ENCODE assay signal across 3 cellular contexts in the genomic region with DNA sequence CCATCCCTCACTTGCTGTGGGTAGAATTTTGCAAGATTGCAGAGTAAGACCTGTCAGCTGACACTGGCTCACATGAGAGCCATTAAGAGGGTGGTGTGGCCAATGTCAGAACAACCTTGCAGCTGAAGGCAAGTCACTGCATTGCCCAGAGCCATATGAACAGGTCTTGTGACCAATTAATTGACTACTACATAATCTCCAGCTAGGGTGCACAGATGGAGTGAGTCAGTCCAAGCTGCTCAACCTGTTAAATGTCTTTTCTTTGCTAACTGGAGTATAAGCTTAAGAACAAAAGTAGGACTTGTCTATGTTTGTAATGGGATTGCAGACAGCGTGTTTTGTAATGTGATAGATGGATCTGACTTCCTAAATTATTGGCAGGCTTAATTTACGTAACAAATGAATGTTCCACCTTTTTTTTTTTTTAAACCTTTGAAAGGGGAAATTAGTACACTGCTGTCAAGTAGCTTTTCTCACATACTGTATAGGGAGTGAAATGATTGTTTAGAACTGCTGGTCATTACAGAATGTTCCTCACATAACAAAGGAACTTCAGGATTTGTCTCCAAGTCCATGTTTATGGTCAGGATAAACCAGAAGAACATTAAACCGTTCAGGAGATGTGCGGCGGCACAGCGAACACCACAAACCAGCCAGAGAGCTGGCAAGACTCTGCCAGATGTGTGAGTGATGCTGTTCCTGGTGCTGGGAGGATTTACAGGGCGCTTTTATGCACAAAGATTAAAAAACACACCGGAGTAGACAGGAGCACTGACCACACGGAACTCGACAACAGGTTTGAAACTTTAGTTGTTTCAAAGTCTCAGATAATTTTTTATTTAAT.
TF ChIP-seq lines count a peak whose summit lies in the region.

No MANE protein-coding gene starts in this region.

TF ChIP-seq in liver, 16 proteins besides CTCF, POLR2A, EP300 and RAD21:
- TF ChIP-seq, protein P1, sequence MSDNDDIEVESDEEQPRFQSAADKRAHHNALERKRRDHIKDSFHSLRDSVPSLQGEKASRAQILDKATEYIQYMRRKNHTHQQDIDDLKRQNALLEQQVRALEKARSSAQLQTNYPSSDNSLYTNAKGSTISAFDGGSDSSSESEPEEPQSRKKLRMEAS (IDR thresholded peaks at IDR 0.05): no peak
- TF ChIP-seq TAF1 (conservative IDR thresholded peaks at IDR 0.05): no peak
- no peak for TF ChIP-seq NR2F2 (IDR thresholded peaks at IDR 0.05)
- no peak for TF ChIP-seq HNF4A (conservative IDR thresholded peaks at IDR 0.05)
- no peak for TF ChIP-seq JUND (IDR thresholded peaks at IDR 0.05)
TF ChIP-seq in liver: peak in this region for 0.

TF ChIP-seq in HepG2, 621 proteins besides CTCF, POLR2A, EP300 and RAD21:
- TF ChIP-seq SNAPC5 (CRISPR knock-in tag; IDR thresholded peaks at IDR 0.05; ENCODE audit: borderline replicate concordance) (no peak), ZNF251 (CRISPR knock-in tag; IDR thresholded peaks at IDR 0.05) (no peak), PHF5A (CRISPR knock-in tag; IDR thresholded peaks at IDR 0.05; ENCODE audit: low read depth, unreplicated experiment) (no peak)
- TF ChIP-seq, protein P2, sequence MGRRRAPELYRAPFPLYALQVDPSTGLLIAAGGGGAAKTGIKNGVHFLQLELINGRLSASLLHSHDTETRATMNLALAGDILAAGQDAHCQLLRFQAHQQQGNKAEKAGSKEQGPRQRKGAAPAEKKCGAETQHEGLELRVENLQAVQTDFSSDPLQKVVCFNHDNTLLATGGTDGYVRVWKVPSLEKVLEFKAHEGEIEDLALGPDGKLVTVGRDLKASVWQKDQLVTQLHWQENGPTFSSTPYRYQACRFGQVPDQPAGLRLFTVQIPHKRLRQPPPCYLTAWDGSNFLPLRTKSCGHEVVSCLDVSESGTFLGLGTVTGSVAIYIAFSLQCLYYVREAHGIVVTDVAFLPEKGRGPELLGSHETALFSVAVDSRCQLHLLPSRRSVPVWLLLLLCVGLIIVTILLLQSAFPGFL (CRISPR knock-in tag; IDR thresholded peaks at IDR 0.05): no peak

TF ChIP-seq in WTC11, 78 proteins besides CTCF, POLR2A, EP300 and RAD21:
- TF ChIP-seq E2F4 (CRISPR knock-in tag; IDR thresholded peaks at IDR 0.05; ENCODE audit: borderline replicate concordance, low read depth) (no peak), SMAD4 (CRISPR knock-in tag; IDR thresholded peaks at IDR 0.05) (no peak), USF2 (CRISPR knock-in tag; IDR thresholded peaks at IDR 0.05) (peak; percentile 39; the same call in 1 of the 2 replicates), SMAD3 (CRISPR knock-in tag; IDR thresholded peaks at IDR 0.05; ENCODE audit: borderline replicate concordance) (no peak), ARID4B (CRISPR knock-in tag; IDR thresholded peaks at IDR 0.05; ENCODE audit: borderline replicate concordance) (no peak), IRF2 (CRISPR knock-in tag; IDR thresholded peaks at IDR 0.05; ENCODE audit: borderline replicate concordance, low read depth) (no peak), NFE2L1 (CRISPR knock-in tag; IDR thresholded peaks at IDR 0.05) (no peak), TCF7 (CRISPR knock-in tag; IDR thresholded peaks at IDR 0.05; ENCODE audit: low read depth) (no peak), ZNF671 (CRISPR knock-in tag; IDR thresholded peaks at IDR 0.05) (no peak), USF1 (CRISPR knock-in tag; IDR thresholded peaks at IDR 0.05) (peak; percentile 48; the same call in 1 of the 2 replicates), ZBTB43 (CRISPR knock-in tag; IDR thresholded peaks at IDR 0.05) (no peak), ZNF396 (CRISPR knock-in tag; IDR thresholded peaks at IDR 0.05; ENCODE audit: borderline replicate concordance) (no peak)
- TF ChIP-seq, protein P3, sequence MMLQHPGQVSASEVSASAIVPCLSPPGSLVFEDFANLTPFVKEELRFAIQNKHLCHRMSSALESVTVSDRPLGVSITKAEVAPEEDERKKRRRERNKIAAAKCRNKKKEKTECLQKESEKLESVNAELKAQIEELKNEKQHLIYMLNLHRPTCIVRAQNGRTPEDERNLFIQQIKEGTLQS (CRISPR knock-in tag; conservative IDR thresholded peaks at IDR 0.05): no peak
- TF ChIP-seq, protein P4, sequence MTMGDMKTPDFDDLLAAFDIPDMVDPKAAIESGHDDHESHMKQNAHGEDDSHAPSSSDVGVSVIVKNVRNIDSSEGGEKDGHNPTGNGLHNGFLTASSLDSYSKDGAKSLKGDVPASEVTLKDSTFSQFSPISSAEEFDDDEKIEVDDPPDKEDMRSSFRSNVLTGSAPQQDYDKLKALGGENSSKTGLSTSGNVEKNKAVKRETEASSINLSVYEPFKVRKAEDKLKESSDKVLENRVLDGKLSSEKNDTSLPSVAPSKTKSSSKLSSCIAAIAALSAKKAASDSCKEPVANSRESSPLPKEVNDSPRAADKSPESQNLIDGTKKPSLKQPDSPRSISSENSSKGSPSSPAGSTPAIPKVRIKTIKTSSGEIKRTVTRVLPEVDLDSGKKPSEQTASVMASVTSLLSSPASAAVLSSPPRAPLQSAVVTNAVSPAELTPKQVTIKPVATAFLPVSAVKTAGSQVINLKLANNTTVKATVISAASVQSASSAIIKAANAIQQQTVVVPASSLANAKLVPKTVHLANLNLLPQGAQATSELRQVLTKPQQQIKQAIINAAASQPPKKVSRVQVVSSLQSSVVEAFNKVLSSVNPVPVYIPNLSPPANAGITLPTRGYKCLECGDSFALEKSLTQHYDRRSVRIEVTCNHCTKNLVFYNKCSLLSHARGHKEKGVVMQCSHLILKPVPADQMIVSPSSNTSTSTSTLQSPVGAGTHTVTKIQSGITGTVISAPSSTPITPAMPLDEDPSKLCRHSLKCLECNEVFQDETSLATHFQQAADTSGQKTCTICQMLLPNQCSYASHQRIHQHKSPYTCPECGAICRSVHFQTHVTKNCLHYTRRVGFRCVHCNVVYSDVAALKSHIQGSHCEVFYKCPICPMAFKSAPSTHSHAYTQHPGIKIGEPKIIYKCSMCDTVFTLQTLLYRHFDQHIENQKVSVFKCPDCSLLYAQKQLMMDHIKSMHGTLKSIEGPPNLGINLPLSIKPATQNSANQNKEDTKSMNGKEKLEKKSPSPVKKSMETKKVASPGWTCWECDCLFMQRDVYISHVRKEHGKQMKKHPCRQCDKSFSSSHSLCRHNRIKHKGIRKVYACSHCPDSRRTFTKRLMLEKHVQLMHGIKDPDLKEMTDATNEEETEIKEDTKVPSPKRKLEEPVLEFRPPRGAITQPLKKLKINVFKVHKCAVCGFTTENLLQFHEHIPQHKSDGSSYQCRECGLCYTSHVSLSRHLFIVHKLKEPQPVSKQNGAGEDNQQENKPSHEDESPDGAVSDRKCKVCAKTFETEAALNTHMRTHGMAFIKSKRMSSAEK (CRISPR knock-in tag; IDR thresholded peaks at IDR 0.05; ENCODE audit: borderline replicate concordance): no peak
- TF ChIP-seq, protein P5, sequence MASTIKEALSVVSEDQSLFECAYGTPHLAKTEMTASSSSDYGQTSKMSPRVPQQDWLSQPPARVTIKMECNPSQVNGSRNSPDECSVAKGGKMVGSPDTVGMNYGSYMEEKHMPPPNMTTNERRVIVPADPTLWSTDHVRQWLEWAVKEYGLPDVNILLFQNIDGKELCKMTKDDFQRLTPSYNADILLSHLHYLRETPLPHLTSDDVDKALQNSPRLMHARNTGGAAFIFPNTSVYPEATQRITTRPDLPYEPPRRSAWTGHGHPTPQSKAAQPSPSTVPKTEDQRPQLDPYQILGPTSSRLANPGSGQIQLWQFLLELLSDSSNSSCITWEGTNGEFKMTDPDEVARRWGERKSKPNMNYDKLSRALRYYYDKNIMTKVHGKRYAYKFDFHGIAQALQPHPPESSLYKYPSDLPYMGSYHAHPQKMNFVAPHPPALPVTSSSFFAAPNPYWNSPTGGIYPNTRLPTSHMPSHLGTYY (CRISPR knock-in tag; IDR thresholded peaks at IDR 0.05): no peak
- TF ChIP-seq, protein P6, sequence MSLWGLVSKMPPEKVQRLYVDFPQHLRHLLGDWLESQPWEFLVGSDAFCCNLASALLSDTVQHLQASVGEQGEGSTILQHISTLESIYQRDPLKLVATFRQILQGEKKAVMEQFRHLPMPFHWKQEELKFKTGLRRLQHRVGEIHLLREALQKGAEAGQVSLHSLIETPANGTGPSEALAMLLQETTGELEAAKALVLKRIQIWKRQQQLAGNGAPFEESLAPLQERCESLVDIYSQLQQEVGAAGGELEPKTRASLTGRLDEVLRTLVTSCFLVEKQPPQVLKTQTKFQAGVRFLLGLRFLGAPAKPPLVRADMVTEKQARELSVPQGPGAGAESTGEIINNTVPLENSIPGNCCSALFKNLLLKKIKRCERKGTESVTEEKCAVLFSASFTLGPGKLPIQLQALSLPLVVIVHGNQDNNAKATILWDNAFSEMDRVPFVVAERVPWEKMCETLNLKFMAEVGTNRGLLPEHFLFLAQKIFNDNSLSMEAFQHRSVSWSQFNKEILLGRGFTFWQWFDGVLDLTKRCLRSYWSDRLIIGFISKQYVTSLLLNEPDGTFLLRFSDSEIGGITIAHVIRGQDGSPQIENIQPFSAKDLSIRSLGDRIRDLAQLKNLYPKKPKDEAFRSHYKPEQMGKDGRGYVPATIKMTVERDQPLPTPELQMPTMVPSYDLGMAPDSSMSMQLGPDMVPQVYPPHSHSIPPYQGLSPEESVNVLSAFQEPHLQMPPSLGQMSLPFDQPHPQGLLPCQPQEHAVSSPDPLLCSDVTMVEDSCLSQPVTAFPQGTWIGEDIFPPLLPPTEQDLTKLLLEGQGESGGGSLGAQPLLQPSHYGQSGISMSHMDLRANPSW (CRISPR knock-in tag; conservative IDR thresholded peaks at IDR 0.05; ENCODE audit: low read depth): no peak
